In genomic region chr15:90584841-90585240, GRCh38 we compare ENCODE assay signal across 16 cellular contexts. TPM values are rescaled to one million over a fixed set of nuclear protein-coding genes. Genes with fewer than 3 reads are reported as not detected.
DNase-seq lines count a peak whose midpoint lies in the region; ATAC-seq, FAIRE-seq and TF ChIP-seq lines count a peak whose summit lies in the region.
"Had no signal": no experiment of that assay in that cellular context is flagged by ENCODE, and none has a peak within 500 bp of the region (broad histone marks: within the 10 kb centered on the region; RNA-seq: fewer than 3 reads in every experiment).

No MANE protein-coding gene starts in this region.

- WGBS in K562 (ENCODE audit: insufficient coverage, low coverage, missing lambda C conversion rate): 64% methylated on average over 6 of the region's 6 CpGs

- H3K4me2 ChIP-seq in K562 (ENCODE audit: insufficient read depth, low read length): no peak overlapping the region

- H3K27me3 Mint-ChIP-seq in CD4-positive, CD25-positive, alpha-beta regulatory T cell: no peaks in the 10 kb centered on the region
- no peaks in the 10 kb centered on the region for H3K27me3 Mint-ChIP-seq in stimulated activated naive B cell treated with anti-CD40 and anti-IgM and Interleukin-4, amounts not matched to agents 10 μg/mL and 1 μg/mL and 100 μg/mL, for 72 hours

- no peak overlapping the region for H3K4me3 ChIP-seq in CD4-positive, CD25-positive, alpha-beta regulatory T cell (ENCODE audit: low read depth, low read length)
- no peak overlapping the region for H3K4me3 ChIP-seq in K562
- H3K4me3 ChIP-seq: BLaER1 had no signal

- TF ChIP-seq EP300 in K562 (IDR thresholded peaks at IDR 0.05; ENCODE audit: low read length): no peak

- intact Hi-C loops in K562 (cut with micrococcal nuclease): no loop called here

- BruUV-seq in K562 (replicated peaks; lab: Mats Ljungman, UMichigan): no TSS peak

- no peaks in the 10 kb centered on the region for H3K9me3 ChIP-seq in CD4-positive, CD25-positive, alpha-beta regulatory T cell (ENCODE audit: control insufficient read depth in 2 of 2, low read length in 2 of 2)
- no peaks in the 10 kb centered on the region for H3K9me3 ChIP-seq in K562 (replicated peaks; ENCODE audit: control insufficient read depth, insufficient read depth, low read depth, low read length)
- H3K9me3 ChIP-seq: BLaER1 had no signal

- no peak for TF ChIP-seq CTCF in K562 (IDR thresholded peaks at IDR 0.05 in 2 of 3, conservative IDR thresholded peaks at IDR 0.05 in 1 of 3; ENCODE audit: insufficient read depth in 2 of 3, low read depth in 1 of 3, low read length in 3 of 3)

- H3K9me3 Mint-ChIP-seq in CD4-positive, CD25-positive, alpha-beta regulatory T cell: peaks cover 0 to 2% (median 0%) of the 10 kb centered on the region in 7 donors
- no peaks in the 10 kb centered on the region for H3K9me3 Mint-ChIP-seq in stimulated activated naive B cell treated with anti-CD40 and anti-IgM and Interleukin-4, amounts not matched to agents 10 μg/mL and 1 μg/mL and 100 μg/mL, for 72 hours

- POLR2A ChIA-PET in K562 (lab: Yijun Ruan, JAX): interaction anchor here (0.6 to 2.0 kb wide), 5 partner anchors 9 to 264 kb away, joined by 3 to 9 read pairs (median 5); no protein-coding TSS in a partner anchor

- H2AFZ ChIP-seq in K562 (ENCODE audit: low read depth, low read length): no peak overlapping the region

- H3K79me2 ChIP-seq in K562 (ENCODE audit: control insufficient read depth, insufficient read depth, low read length): no peaks in the 10 kb centered on the region

- ATAC-seq in CD4-positive, CD25-positive, alpha-beta regulatory T cell (ENCODE audit: low read depth in 2 of 2): no peak
- ATAC-seq in K562: no peak
- no peak for ATAC-seq in stimulated activated naive B cell treated with anti-CD40 and anti-IgM and Interleukin-4, amounts not matched to agents 10 μg/mL and 1 μg/mL and 100 μg/mL, for 72 hours (replicated peaks)
- ATAC-seq: HCT116 had no signal

- H4K20me1 ChIP-seq in K562 (replicated peaks; ENCODE audit: control insufficient read depth, insufficient read depth, low read length): no peaks in the 10 kb centered on the region

- peaks cover 32 to 90% (median 61%) of the 10 kb centered on the region in 4 donors for H3K4me1 Mint-ChIP-seq in CD4-positive, CD25-positive, alpha-beta regulatory T cell
- H3K4me1 Mint-ChIP-seq in stimulated activated naive B cell treated with anti-CD40 and anti-IgM and Interleukin-4, amounts not matched to agents 10 μg/mL and 1 μg/mL and 100 μg/mL, for 72 hours: peaks cover 44 to 77% of the 10 kb centered on the region in 2 donors

- no peaks in the 10 kb centered on the region for H3K9me1 ChIP-seq in K562 (ENCODE audit: control insufficient read depth, insufficient read depth, low read length)

- H3K4me3 Mint-ChIP-seq in CD4-positive, CD25-positive, alpha-beta regulatory T cell: no peak overlapping the region
- H3K4me3 Mint-ChIP-seq in stimulated activated naive B cell treated with anti-CD40 and anti-IgM and Interleukin-4, amounts not matched to agents 10 μg/mL and 1 μg/mL and 100 μg/mL, for 72 hours: no peak overlapping the region

- no peaks in the 10 kb centered on the region for H3K27me3 ChIP-seq in CD4-positive, CD25-positive, alpha-beta regulatory T cell (ENCODE audit: control insufficient read depth, insufficient read depth, low read length)
- no peaks in the 10 kb centered on the region for H3K27me3 ChIP-seq in K562 (ENCODE audit: control insufficient read depth in 2 of 2, insufficient read depth in 2 of 2, low read length in 2 of 2)
- H3K27me3 ChIP-seq in layer of hippocampus (ENCODE audit: control insufficient read depth, insufficient read depth, low read length): no peaks in the 10 kb centered on the region
- H3K27me3 ChIP-seq: BLaER1 had no signal

- peaks cover 21% of the 10 kb centered on the region for H3K36me3 Mint-ChIP-seq in CD4-positive, CD25-positive, alpha-beta regulatory T cell
- peaks cover 7 to 22% of the 10 kb centered on the region in 2 donors for H3K36me3 Mint-ChIP-seq in stimulated activated naive B cell treated with anti-CD40 and anti-IgM and Interleukin-4, amounts not matched to agents 10 μg/mL and 1 μg/mL and 100 μg/mL, for 72 hours

- H3K27ac Mint-ChIP-seq in CD4-positive, CD25-positive, alpha-beta regulatory T cell: peak overlapping the region in 2 of 3 donors; percentile 86 to 88
- H3K27ac Mint-ChIP-seq in stimulated activated naive B cell treated with anti-CD40 and anti-IgM and Interleukin-4, amounts not matched to agents 10 μg/mL and 1 μg/mL and 100 μg/mL, for 72 hours: no peak overlapping the region

- H3K36me3 ChIP-seq in CD4-positive, CD25-positive, alpha-beta regulatory T cell (ENCODE audit: control insufficient read depth, insufficient read depth, low read length): peaks cover 11% of the 10 kb centered on the region
- no peaks in the 10 kb centered on the region for H3K36me3 ChIP-seq in K562 (ENCODE audit: control insufficient read depth, insufficient read depth, low read length)

- in situ Hi-C loops in K562 (cut with MboI): no loop called here

- FAIRE-seq in K562 (lab: Jason Lieb, UNC): no peak
- FAIRE-seq: H54 had no signal

- H3K27ac ChIP-seq in CD4-positive, CD25-positive, alpha-beta regulatory T cell (ENCODE audit: insufficient read depth, low read length, poor library complexity, severe bottlenecking): no peak overlapping the region
- H3K27ac ChIP-seq in K562 (ENCODE audit: extremely low read depth, low read depth, low read length) (no peak overlapping the region), layer of hippocampus (ENCODE audit: low read depth, low read length) (peak overlapping the region; percentile 88), substantia nigra (ENCODE audit: low read depth, low read length, poor library complexity, severe bottlenecking) (peak overlapping the region; percentile 95)
- H3K27ac ChIP-seq: HL-60 had no signal

- no peak for DNase-seq in CD4-positive, CD25-positive, alpha-beta regulatory T cell
- DNase-seq in K562 (ENCODE audit: extremely low read depth in 1 of 4, low spot score in 3 of 4) (no peak), substantia nigra (lab: John Stamatoyannopoulos, UW) (no peak), kidney tubule cell (ENCODE audit: low spot score) (no peak), dermis blood vessel endothelial cell (no peak), OCI-M2 (lab: John Stamatoyannopoulos, UW; ENCODE audit: unreplicated experiment) (no peak)
- no peak for DNase-seq in stimulated activated naive B cell treated with anti-CD40 and anti-IgM and Interleukin-4, amounts not matched to agents 10 μg/mL and 1 μg/mL and 100 μg/mL, for 72 hours
- DNase-seq: 8988T, AML-193, Calu3, DMS 273 treated with DMSO at 0.1 percent for 48 hours had no signal

- peaks cover 46% of the 10 kb centered on the region for H3K4me1 ChIP-seq in CD4-positive, CD25-positive, alpha-beta regulatory T cell (ENCODE audit: control insufficient read depth, insufficient read depth, low read length, poor library complexity, severe bottlenecking)
- H3K4me1 ChIP-seq in K562 (replicated peaks in 1 of 2; ENCODE audit: control insufficient read depth in 2 of 2, insufficient read depth in 2 of 2, low read length in 2 of 2): peaks cover 0 to 4% of the 10 kb centered on the region in 2 experiments; a peak in 2 of 5 replicates

- no peak overlapping the region for H3K9ac ChIP-seq in K562 (ENCODE audit: insufficient read depth in 1 of 2, low read depth in 2 of 2, low read length in 2 of 2)

- TF ChIP-seq RAD21 in K562 (CRISPR knock-in tag; conservative IDR thresholded peaks at IDR 0.05 in 1 of 2, IDR thresholded peaks at IDR 0.05 in 1 of 2): no peak

- CTCF ChIA-PET in K562 (lab: Yijun Ruan, JAX; ENCODE audit: low intra/inter-chr PET ratio): no interaction called here

- no peak for TF ChIP-seq POLR2A in K562 (conservative IDR thresholded peaks at IDR 0.05)

TF ChIP-seq in K562, 482 proteins besides CTCF, POLR2A, EP300 and RAD21 (continues in another document):
- TF ChIP-seq ETV5 (CRISPR knock-in tag; IDR thresholded peaks at IDR 0.05; ENCODE audit: low read depth) (no peak), TBL1XR1 (IDR thresholded peaks at IDR 0.05; ENCODE audit: low read length in 2 of 2) (no peak), KLF16 (IDR thresholded peaks at IDR 0.05) (no peak), HEY1 (CRISPR knock-in tag; IDR thresholded peaks at IDR 0.05; ENCODE audit: borderline replicate concordance) (no peak), KLF1 (tag; IDR thresholded peaks at IDR 0.05) (no peak), PPARD (CRISPR knock-in tag; IDR thresholded peaks at IDR 0.05) (no peak), CEBPB (tag; IDR thresholded peaks at IDR 0.05) (peak; percentile 70), ZNF57 (CRISPR knock-in tag; IDR thresholded peaks at IDR 0.05) (no peak), ZNF766 (CRISPR knock-in tag; conservative IDR thresholded peaks at IDR 0.05) (no peak)

RNA-seq across cellular contexts. Expression of gene CRTC3, which starts 55.1 kb away (rescaled TPM):
- total RNA-seq in CD4-positive, CD25-positive, alpha-beta regulatory T cell: 110 TPM
- polyA plus RNA-seq in CD4-positive, CD25-positive, alpha-beta regulatory T cell: 10 to 100 TPM; 27.5 to 31.9 (median 31.1) TPM
- total RNA-seq in K562 (2011; cell fraction: chromatin; rRNA removed; ENCODE audit: low replicate concordance): 42.0 and 91.0 TPM in 2 replicates
- 25.7 and 27.0 TPM in 2 replicates for total RNA-seq in K562 (2011; cell fraction: nucleolus; rRNA removed)
- 50.7 and 99.0 TPM in 2 replicates for total RNA-seq in K562 (2011; cell fraction: nucleoplasm; rRNA removed)
- 7.5 and 9.1 TPM in 2 replicates for total RNA-seq in K562 (2014; rRNA removed)
- 9.4 and 10.0 TPM in 2 replicates for total RNA-seq in K562 (2014; rRNA removed; fragmentation: Illumina TruSeq; extraction: Trizol)
- total RNA-seq in K562 (2015; rRNA removed; fragmentation: Illumina TruSeq; extraction: Trizol): 11.3 and 11.6 TPM in 2 replicates
- total RNA-seq in K562 (2021): 18.5 and 19.0 TPM in 2 replicates
- 14.1 and 17.2 TPM in 2 replicates for polyA plus RNA-seq in K562 (2011; rRNA removed)
- 8.3 and 11.0 TPM in 2 replicates for polyA plus RNA-seq in K562 (2011; cell fraction: cytosol; rRNA removed)
- 17.7 and 22.6 TPM in 2 replicates for polyA plus RNA-seq in K562 (2011; cell fraction: nucleus; rRNA removed)
- 12.6 and 15.1 TPM in 2 replicates for polyA plus RNA-seq in K562 (2012)
- polyA plus RNA-seq in K562 (2014; fragmentation: Illumina TruSeq; extraction: Trizol): 12.7 and 13.8 TPM in 2 replicates
- polyA plus RNA-seq in K562 (2014; fragmentation: Nextera tagmentation; extraction: Ambion mirVana): 1 to 10 TPM; 1.2 to 2.1 TPM
- polyA plus RNA-seq in K562 (2014; rRNA removed): 9.1 and 11.7 TPM in 2 replicates
- polyA minus RNA-seq in K562 (2011; rRNA and poly(A)+ RNA removed): 21.2 and 24.0 TPM in 2 replicates
- 10.8 and 14.3 TPM in 2 replicates for polyA minus RNA-seq in K562 (2011; cell fraction: cytosol; rRNA and poly(A)+ RNA removed)
- 14.9 and 20.8 TPM in 2 replicates for polyA minus RNA-seq in K562 (2011; cell fraction: nucleus; rRNA and poly(A)+ RNA removed)
- total RNA-seq in dermis blood vessel endothelial cell: 11.1 and 13.4 TPM in 2 replicates

Comparison
In these comparisons a context has a peak if more than half of its experiments do, and no peak if none do; other contexts are left out.
1. H3K27ac ChIP-seq: peak in layer of hippocampus (single experiment) and substantia nigra (single experiment); none in CD4-positive, CD25-positive, alpha-beta regulatory T cell (single experiment) and K562 (single experiment).